ENCODE assay signal across 8 cellular contexts in genomic region chr19:4969772-4970531, GRCh38. TPM values are rescaled to one million over a fixed set of nuclear protein-coding genes. Genes with fewer than 3 reads are reported as not detected.
DNase-seq lines count a peak whose midpoint lies in the region; ATAC-seq, FAIRE-seq and TF ChIP-seq lines count a peak whose summit lies in the region.

No MANE protein-coding gene starts in this region.

- no peak overlapping the region for H2AK5ac ChIP-seq in H1 (ENCODE audit: low read depth, low read length)

- peaks cover 5% of the 10 kb centered on the region for H3K27me3 Mint-ChIP-seq in neural progenitor cell (ENCODE audit: insufficient read depth, low read depth)

- peaks cover 13% of the 10 kb centered on the region; the same call in 1 of the 2 replicates for H3K23me2 ChIP-seq in H1 (ENCODE audit: low read depth, low read length)

- H4K20me1 ChIP-seq in H1 (replicated peaks in 1 of 2; ENCODE audit: control insufficient read depth in 1 of 2, insufficient read depth in 2 of 2, low read length in 2 of 2): peaks cover 11 to 15% of the 10 kb centered on the region in 2 experiments
- H4K20me1 ChIP-seq in neural progenitor cell (ENCODE audit: low read depth): peaks cover 55% of the 10 kb centered on the region

- H4K91ac ChIP-seq in H1 (replicated peaks; ENCODE audit: insufficient read length, low read length): no peak overlapping the region

- peaks cover 14% of the 10 kb centered on the region for H3K4me1 ChIP-seq in A673 (ENCODE audit: insufficient read depth, low read length, poor library complexity, severe bottlenecking)
- peaks cover 5% of the 10 kb centered on the region; the same call in 1 of the 2 replicates for H3K4me1 ChIP-seq in SJCRH30
- peaks cover 3 to 17% (median 14%) of the 10 kb centered on the region in 4 experiments for H3K4me1 ChIP-seq in H1 (replicated peaks in 1 of 4; ENCODE audit: control insufficient read depth in 3 of 4, insufficient read depth in 4 of 4, low read length in 3 of 4)
- peaks cover 10% of the 10 kb centered on the region for H3K4me1 ChIP-seq in neural progenitor cell

- peak overlapping the region; percentile 99 for H3K4me3 Mint-ChIP-seq in neural progenitor cell

- H4K8ac ChIP-seq in H1 (ENCODE audit: extremely low read depth, insufficient read depth, low read length): peak overlapping the region; percentile 28; the same call in 1 of the 2 replicates

- peaks cover 43% of the 10 kb centered on the region for H3F3A ChIP-seq in neural progenitor cell (ENCODE audit: low read depth)

- H2BK20ac ChIP-seq in H1 (ENCODE audit: low read length): no peak overlapping the region

- peaks cover 10 to 43% of the 10 kb centered on the region in 2 experiments; a peak in 3 of 4 replicates for H3K79me2 ChIP-seq in H1 (ENCODE audit: control insufficient read depth in 1 of 2, insufficient read depth in 2 of 2, low read length in 2 of 2)
- peaks cover 56% of the 10 kb centered on the region for H3K79me2 ChIP-seq in neural progenitor cell (ENCODE audit: low read depth)

- H2BK15ac ChIP-seq in H1 (ENCODE audit: low read length): no peak overlapping the region

- H3K9me3 Mint-ChIP-seq in neural progenitor cell: no peaks in the 10 kb centered on the region

- no peak for TF ChIP-seq POLR2A in H1 (IDR thresholded peaks at IDR 0.05; ENCODE audit: control extremely low read depth in 1 of 2, low read depth in 2 of 2, low read length in 2 of 2)

- H3K18ac ChIP-seq in H1 (ENCODE audit: extremely low read depth, low read length): no peak overlapping the region; the same call in 1 of the 2 replicates

- no peak overlapping the region for H2BK120ac ChIP-seq in H1 (replicated peaks; ENCODE audit: low read depth, low read length)

- POLR2A ChIA-PET in A673 (lab: Charles Lee; ENCODE audit: low non-redundant PET) (interaction anchor here (0.6 kb wide), 1 partner anchor 331 kb away, joined by 4 read pairs; no protein-coding TSS in a partner anchor), H1 (lab: Charles Lee; ENCODE audit: partially characterized antibody) (interaction anchor here (0.9 to 2.5 kb wide), 5 partner anchors 9 to 99 kb away, joined by 3 to 11 read pairs (median 3); no protein-coding TSS in a partner anchor)

- H3K27me3 ChIP-seq in A673 (replicated peaks; ENCODE audit: insufficient read depth, low read depth, low read length, poor library complexity) (no peaks in the 10 kb centered on the region), SJCRH30 (no peaks in the 10 kb centered on the region), H1 (replicated peaks in 1 of 4; ENCODE audit: control insufficient read depth in 3 of 4, extremely low read depth in 1 of 4, insufficient read depth in 3 of 4, low read length in 3 of 4) (peaks cover 0 to 5% (median 0%) of the 10 kb centered on the region in 4 experiments; a peak in 2 of 7 replicates), neural progenitor cell (no peaks in the 10 kb centered on the region)

- peaks cover 13% of the 10 kb centered on the region for H3K79me1 ChIP-seq in H1 (ENCODE audit: low read depth, low read length)

- FAIRE-seq in H1 (lab: Jason Lieb, UNC): no peak

- intact Hi-C loops in A673 (cut with micrococcal nuclease; ENCODE audit: unreplicated experiment): no loop called here

- no peak for TF ChIP-seq CTCF in A673 (conservative IDR thresholded peaks at IDR 0.05; ENCODE audit: low read depth, low read length)
- TF ChIP-seq CTCF in GM12873 (IDR thresholded peaks at IDR 0.05; ENCODE audit: insufficient read depth, low read depth, low read length, missing control alignments): peak; percentile 4
- TF ChIP-seq CTCF in H1 (IDR thresholded peaks at IDR 0.05; ENCODE audit: control extremely low read depth in 1 of 3, insufficient read depth in 1 of 3, low read depth in 1 of 3, low read length in 3 of 3): no peak
- TF ChIP-seq CTCF in neural progenitor cell (IDR thresholded peaks at IDR 0.05): no peak

- peak overlapping the region; percentile 38 for H3K27ac Mint-ChIP-seq in neural progenitor cell

- no peak overlapping the region for H2BK5ac ChIP-seq in H1 (ENCODE audit: low read depth, low read length)

- 15% methylated on average over 25 of the region's 25 CpGs; no CpG with 5 or more reads in 1 of the 2 experiments for WGBS in H1 (ENCODE audit: extremely low coverage in 1 of 2, insufficient coverage in 1 of 2, insufficient read length in 1 of 2, insufficient replicate concordance in 2 of 2, low coverage in 1 of 2, low lambda C conversion rate in 2 of 2, missing lambda C conversion rate in 1 of 2), 2 experiments

- no peak for TF ChIP-seq EP300 in H1 (IDR thresholded peaks at IDR 0.05; ENCODE audit: borderline replicate concordance in 1 of 2, low read depth in 2 of 2, low read length in 2 of 2)

- no peak overlapping the region for H4K5ac ChIP-seq in H1 (ENCODE audit: insufficient read length, low read depth, low read length)

- H2BK12ac ChIP-seq in H1 (ENCODE audit: low read depth, low read length): no peak overlapping the region

- H3K23ac ChIP-seq in H1 (ENCODE audit: insufficient read length): no peak overlapping the region

- H2AFZ ChIP-seq in H1 (ENCODE audit: low read length) (no peak overlapping the region), neural progenitor cell (replicated peaks) (no peak overlapping the region)

- no peaks in the 10 kb centered on the region for H3K9me3 ChIP-seq in A673 (ENCODE audit: low read depth, low read length, poor library complexity, severe bottlenecking)
- H3K9me3 ChIP-seq in SJCRH30 (replicated peaks): no peaks in the 10 kb centered on the region
- H3K9me3 ChIP-seq in H1 (ENCODE audit: insufficient read depth in 2 of 2, low read depth in 1 of 2, low read length in 1 of 2): no peaks in the 10 kb centered on the region
- H3K9me3 ChIP-seq in neural progenitor cell (ENCODE audit: low read depth): no peaks in the 10 kb centered on the region

- CTCF ChIA-PET in A673 (lab: Charles Lee): interaction anchor here (1.1 kb wide), 1 partner anchor 61 kb away, joined by 4 read pairs; no protein-coding TSS in a partner anchor
- CTCF ChIA-PET in H1 (lab: Charles Lee; ENCODE audit: partially characterized antibody): interaction anchor here (0.6 to 5.7 kb wide), 10 partner anchors 11 to 160 kb away, joined by 3 to 38 read pairs (median 4); no protein-coding TSS in a partner anchor

- no peak overlapping the region for H3K14ac ChIP-seq in H1 (ENCODE audit: insufficient read length)

- H3K36me3 ChIP-seq in A673 (ENCODE audit: insufficient read depth, low read length, poor library complexity, severe bottlenecking) (peaks cover 3% of the 10 kb centered on the region), SJCRH30 (peaks cover 6% of the 10 kb centered on the region), H1 (ENCODE audit: control insufficient read depth in 2 of 4, insufficient read depth in 4 of 4, low read length in 3 of 4) (no peaks in the 10 kb centered on the region), neural progenitor cell (no peaks in the 10 kb centered on the region)

- H3K27ac ChIP-seq in A673 (ENCODE audit: low read depth, low read length, poor library complexity, severe bottlenecking) (peak overlapping the region; percentile 61), SJCRH30 (no peak overlapping the region), H1 (ENCODE audit: low read depth, low read length) (no peak overlapping the region), neural progenitor cell (no peak overlapping the region)

- ATAC-seq in HG02885 (IDR thresholded peaks at IDR 0.05; ENCODE audit: poor library complexity, unreplicated experiment) (no peak), HG03565 (IDR thresholded peaks at IDR 0.05; ENCODE audit: unreplicated experiment) (no peak)

- no peak for TF ChIP-seq RAD21 in H1 (IDR thresholded peaks at IDR 0.05 in 1 of 2, conservative IDR thresholded peaks at IDR 0.05 in 1 of 2; ENCODE audit: low read depth in 2 of 2, low read length in 2 of 2)

- peak overlapping the region; percentile 23 to 88 (median 48); a peak in 4 of 7 replicates for H3K9ac ChIP-seq in H1 (replicated peaks in 1 of 4; ENCODE audit: extremely low read depth in 1 of 4, low read depth in 3 of 4, low read length in 3 of 4)
- peak overlapping the region; percentile 49 for H3K9ac ChIP-seq in neural progenitor cell

- H3K4ac ChIP-seq in H1 (replicated peaks; ENCODE audit: insufficient read length, low read depth, low read length): no peak overlapping the region

- peaks cover under 1% of the 10 kb centered on the region for H3K36me3 Mint-ChIP-seq in neural progenitor cell

- H3K4me3 ChIP-seq in A673 (ENCODE audit: low read depth, low read length, poor library complexity, severe bottlenecking): peak overlapping the region; percentile 76
- H3K4me3 ChIP-seq in SJCRH30: peak overlapping the region; percentile 66
- peak overlapping the region; percentile 49 to 67 (median 57) for H3K4me3 ChIP-seq in H1 (ENCODE audit: extremely low read depth in 1 of 4, insufficient read depth in 2 of 4, low read depth in 3 of 4, low read length in 4 of 4)
- H3K4me3 ChIP-seq in neural progenitor cell: peak overlapping the region; percentile 71

- H3K4me1 Mint-ChIP-seq in neural progenitor cell: peaks cover 54% of the 10 kb centered on the region

- H3K4me2 ChIP-seq in H1 (ENCODE audit: insufficient read depth in 1 of 2, low read depth in 2 of 2, low read length in 2 of 2): peak overlapping the region; percentile 79 to 98
- H3K4me2 ChIP-seq in neural progenitor cell: peak overlapping the region; percentile 91

- no peak overlapping the region for H3K56ac ChIP-seq in H1 (replicated peaks; ENCODE audit: insufficient read length, low read depth, low read length)

- DNase-seq in A673 (ENCODE audit: low spot score) (peak; percentile 42), SJCRH30 (peak in 1 of 2 experiments; percentile 35), H1 (ENCODE audit: low read depth in 1 of 2, low spot score in 2 of 2) (peak in 1 of 2 experiments; percentile 65), neural progenitor cell (ENCODE audit: low spot score) (peak; percentile 31), dedifferentiated amniotic fluid mesenchymal stem cell (ENCODE audit: extremely low spot score) (no peak)

- BruUV-seq in A673 (replicated peaks; lab: Mats Ljungman, UMichigan): TSS peak; percentile 36

TF ChIP-seq in H1, 55 proteins besides CTCF, POLR2A, EP300 and RAD21 (continues in another document):
- TF ChIP-seq TCF12 (IDR thresholded peaks at IDR 0.05; ENCODE audit: low read depth, low read length) (no peak), MAFK (IDR thresholded peaks at IDR 0.05; ENCODE audit: low read depth, low read length) (no peak)

RNA-seq across cellular contexts. Expression of gene KDM4B, which starts 1.0 kb away (rescaled TPM):
- total RNA-seq in A673 (2021) (30.0 and 34.8 TPM in 2 replicates), neural progenitor cell (ENCODE audit: low replicate concordance) (16.0 and 45.1 TPM in 2 replicates)
- total RNA-seq in SJCRH30 (2014; rRNA removed; shearing (Covaris generic)): 15.5 and 16.2 TPM in 2 replicates
- total RNA-seq in H1 (2021; fragmentation: NEBNext Ultra II Directional; extraction: Animal tissue kit (Norgen Biotek cat#: 25700)): 31.9 and 32.8 TPM in 2 replicates
- 12.0 and 21.1 TPM in 2 replicates for polyA plus RNA-seq in H1 (2011; rRNA removed)
- polyA plus RNA-seq in H1 (2011; cell fraction: cytosol; rRNA removed): 16.6 TPM
- polyA plus RNA-seq in H1 (2011; cell fraction: nucleus; rRNA removed): 36.4 TPM
- polyA plus RNA-seq in H1 (2012, experiment 1 of 2): 15.0 to 22.8 TPM (median 19.6 TPM) in 4 replicates
- 17.0 TPM for polyA plus RNA-seq in H1 (2012, experiment 2 of 2)
- 13.3 TPM for polyA plus RNA-seq in H1 (2013, experiment 1 of 2)
- polyA plus RNA-seq in H1 (2013, experiment 2 of 2): 12.3 TPM
- 18.7 and 23.6 TPM in 2 replicates for polyA minus RNA-seq in H1 (2011; rRNA and poly(A)+ RNA removed)
- polyA minus RNA-seq in H1 (2011; cell fraction: cytosol; rRNA and poly(A)+ RNA removed): 26.2 TPM
- 44.4 TPM for polyA minus RNA-seq in H1 (2011; cell fraction: nucleus; rRNA and poly(A)+ RNA removed)
